ENCODE assay signal across 18 cellular contexts in genomic region chr13:22463089-22463488, GRCh38.
DNase-seq lines count a peak whose midpoint lies in the region; ATAC-seq and TF ChIP-seq lines count a peak whose summit lies in the region.
"Had no signal": no experiment of that assay in that cellular context is flagged by ENCODE, and none has a peak within 500 bp of the region (broad histone marks: within the 10 kb centered on the region; RNA-seq: fewer than 3 reads in every experiment).

No MANE protein-coding gene starts in this region.

- 44% methylated on average over 2 of the region's 2 CpGs for WGBS in suprapubic skin

- no peaks in the 10 kb centered on the region for H3K36me3 ChIP-seq in right atrium auricular region
- H3K36me3 ChIP-seq in suprapubic skin: no peaks in the 10 kb centered on the region

- no peaks in the 10 kb centered on the region for H3K9me3 ChIP-seq in right atrium auricular region
- no peaks in the 10 kb centered on the region for H3K9me3 ChIP-seq in suprapubic skin
- H3K9me3 ChIP-seq: A549, Caco-2 had no signal

- H3K27me3 ChIP-seq in right atrium auricular region: no peaks in the 10 kb centered on the region
- no peaks in the 10 kb centered on the region for H3K27me3 ChIP-seq in suprapubic skin
- H3K27me3 ChIP-seq: BLaER1 treated with 17β-estradiol and CSF1 and Interleukin-3, amounts not matched to agents 10 nM and 100 nM had no signal

- H3K27ac ChIP-seq in right atrium auricular region (peak overlapping the region in 1 of 2 donors; percentile 73), suprapubic skin (peak overlapping the region; percentile 62)
- H3K27ac ChIP-seq: 22Rv1; A549; BLaER1 treated with 17β-estradiol and CSF1 and Interleukin-3, amounts not matched to agents 10 nM and 100 nM; C4-2B had no signal

- H3K4me1 ChIP-seq in right atrium auricular region: peaks cover 0 to 10% of the 10 kb centered on the region in 2 donors
- peaks cover 15% of the 10 kb centered on the region for H3K4me1 ChIP-seq in suprapubic skin
- H3K4me1 ChIP-seq: A549, Caco-2 had no signal

- DNase-seq in Right ventricle myocardium superior (no peak), right atrium auricular region (ENCODE audit: low spot score) (no peak), left ventricle myocardium superior (no peak), Right ventricle myocardium inferior (ENCODE audit: missing footprints) (no peak), suprapubic skin (ENCODE audit: low spot score in 2 of 2) (no peak), NCI-H146 treated with DMSO at 0.1 percent for 48 hours (lab: John Stamatoyannopoulos, UW; ENCODE audit: unreplicated experiment) (no peak)
- no peak for DNase-seq in activated CD4-positive, alpha-beta T cell treated with anti-CD3 and anti-CD28 coated beads, Interleukin-2, amount 50 U/mL, for 48 hours
- DNase-seq: AML-193; Caco-2; Calu3; CD4-positive, alpha-beta T cell; CD8-positive, alpha-beta T cell; DMS79 treated with DMSO at 0.1 percent for 48 hours; GF-D8 had no signal

- ATAC-seq in Right ventricle myocardium superior (ENCODE audit: poor library complexity) (peak; percentile 30), left ventricle myocardium superior (peak; percentile 51), Right ventricle myocardium inferior (no peak)
- ATAC-seq: A549; CD8-positive, alpha-beta T cell had no signal

- H3K4me3 ChIP-seq in right atrium auricular region (no peak overlapping the region), suprapubic skin (no peak overlapping the region)
- H3K4me3 ChIP-seq: A549; BLaER1 treated with 17β-estradiol and CSF1 and Interleukin-3, amounts not matched to agents 10 nM and 100 nM had no signal

- TF ChIP-seq EP300 in suprapubic skin (IDR thresholded peaks at IDR 0.05): no peak

- TF ChIP-seq CTCF in right atrium auricular region (IDR thresholded peaks at IDR 0.05) (no peak), suprapubic skin (IDR thresholded peaks at IDR 0.05) (no peak)

- no peak for TF ChIP-seq POLR2A in suprapubic skin (IDR thresholded peaks at IDR 0.05)

- intact Hi-C loops in Right ventricle myocardium superior (cut with DNase I) (no loop called here), left ventricle myocardium superior (cut with micrococcal nuclease) (no loop called here), Right ventricle myocardium inferior (cut with DNase I) (no loop called here)
